ENCODE assay signal across 25 cellular contexts in the genomic region with DNA sequence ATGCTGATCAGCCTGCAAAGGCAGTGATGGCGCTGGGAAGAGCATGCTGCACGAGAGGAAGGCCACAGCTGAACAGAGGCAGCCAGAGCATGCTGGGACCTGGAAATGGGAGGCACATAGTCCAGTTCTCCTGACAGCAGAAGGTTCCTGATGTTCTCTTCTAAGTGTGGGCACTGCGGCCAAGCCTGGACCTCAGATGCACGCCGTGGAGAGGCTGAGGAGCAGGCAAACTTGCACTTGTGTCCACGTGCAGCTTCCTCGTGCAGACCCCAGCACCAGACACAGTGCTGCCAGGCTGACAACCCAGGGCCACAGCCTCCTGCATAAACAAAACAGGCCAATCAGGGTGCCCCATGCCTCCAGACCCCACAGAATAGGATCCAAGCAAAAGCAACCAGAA.
"Had no signal": no experiment of that assay in that cellular context is flagged by ENCODE, and none has a peak within 500 bp of the region (broad histone marks: within the 10 kb centered on the region; RNA-seq: fewer than 3 reads in every experiment).

No MANE protein-coding gene starts in this region.

- H3K27me3 Mint-ChIP-seq: activated T-cell treated with anti-CD3 and anti-CD28 coated beads, Interleukin-2, amount 50 U/mL, for 24 hours had no signal

- H3K27ac Mint-ChIP-seq: activated B cell treated with CpG ODN at 0.5 μM for 24 hours; activated CD8-positive, alpha-beta T cell treated with anti-CD3 and anti-CD28 coated beads for 36 hours; activated naive CD4-positive, alpha-beta T cell treated with anti-CD3 and anti-CD28 coated beads for 36 hours; activated naive CD4-positive, alpha-beta T cell treated with anti-CD3 and anti-CD28 coated beads, Interleukin-2, amount 50 U/mL, for 72 hours; activated T-cell treated with anti-CD3 and anti-CD28 coated beads, Interleukin-2, amount 50 U/mL, for 24 hours; T-helper 1 cell treated with Interleukin-12 subunit alpha and Interleukin-12 subunit beta and Interleukin-4 antibody, amounts not matched to agents 30 μg/mL and 1 μg/mL, for 36 hours; T-helper 2 cell treated with Interferon-gamma antibody and Interleukin-4, amounts not matched to agents 5 μg/mL and 100 μg/mL, for 36 hours had no signal

- H3K4me1 ChIP-seq: adrenal gland, body of pancreas, breast epithelium, Peyer's patch, SJSA1 had no signal

- ATAC-seq: activated CD8-positive, alpha-beta T cell treated with anti-CD3 and anti-CD28 coated beads for 36 hours; activated naive CD4-positive, alpha-beta T cell treated with anti-CD3 and anti-CD28 coated beads, Interleukin-2, amount 50 U/mL, for 72 hours; body of pancreas had no signal

- H3K4me3 Mint-ChIP-seq: activated B cell treated with CpG ODN at 0.5 μM for 24 hours; activated CD8-positive, alpha-beta T cell treated with anti-CD3 and anti-CD28 coated beads for 36 hours; activated naive CD4-positive, alpha-beta T cell treated with anti-CD3 and anti-CD28 coated beads for 36 hours; activated T-cell treated with anti-CD3 and anti-CD28 coated beads, Interleukin-2, amount 50 U/mL, for 24 hours; T-helper 1 cell treated with Interleukin-12 subunit alpha and Interleukin-12 subunit beta and Interleukin-4 antibody, amounts not matched to agents 30 μg/mL and 1 μg/mL, for 36 hours; T-helper 2 cell treated with Interferon-gamma antibody and Interleukin-4, amounts not matched to agents 5 μg/mL and 100 μg/mL, for 36 hours had no signal

- H3K27me3 ChIP-seq: adrenal gland, body of pancreas, breast epithelium, Peyer's patch, SJSA1 had no signal

- H3K27ac ChIP-seq: adrenal gland, body of pancreas, breast epithelium, Peyer's patch, SJSA1 had no signal

- H3K9me3 ChIP-seq: adrenal gland, body of pancreas, breast epithelium, Peyer's patch, SJSA1, SK-N-SH had no signal

- H3K36me3 Mint-ChIP-seq: activated naive CD4-positive, alpha-beta T cell treated with anti-CD3 and anti-CD28 coated beads, Interleukin-2, amount 50 U/mL, for 72 hours had no signal

- H3K4me2 ChIP-seq: SK-N-SH had no signal

- H3K36me3 ChIP-seq: adrenal gland, breast epithelium, Peyer's patch, SJSA1 had no signal

- H3K4me3 ChIP-seq: adrenal gland, body of pancreas, breast epithelium, Peyer's patch, SJSA1 had no signal

- H3K4me1 Mint-ChIP-seq: activated B cell treated with CpG ODN at 0.5 μM for 24 hours had no signal

- DNase-seq: activated B cell treated with CpG ODN at 0.5 μM for 24 hours; activated CD4-positive, alpha-beta T cell treated with anti-CD3 and anti-CD28 coated beads for 48 hours; activated CD4-positive, alpha-beta T cell treated with anti-CD3 and anti-CD28 coated beads, Interleukin-2, amount 50 U/mL, for 4 hours; activated CD4-positive, CD25-positive, alpha-beta regulatory T cell treated with anti-CD3 and anti-CD28 coated beads, Interleukin-2, amount 50 U/mL, for 72 hours; activated CD8-positive, alpha-beta T cell treated with anti-CD3 and anti-CD28 coated beads for 36 hours; activated gamma-delta T cell treated with Interleukin-2 at 50 U/mL for 16 hours; activated naive CD4-positive, alpha-beta T cell treated with anti-CD3 and anti-CD28 coated beads for 36 hours; activated T-cell treated with anti-CD3 and anti-CD28 coated beads, Interleukin-2, amount 50 U/mL, for 24 hours; body of pancreas; NCI-H1092 treated with DMSO at 0.1 percent for 48 hours; NCI-H146; NCI-H187; NCI-H2029 treated with DMSO at 0.1 percent for 48 hours; NCI-H2171 treated with DMSO at 0.1 percent for 48 hours; NCI-H226; NCI-H446 treated with DMSO at 0.1 percent for 48 hours; Peyer's patch; SHP77 treated with DMSO at 0.1 percent for 48 hours; SK-N-SH had no signal

- H3K9me3 Mint-ChIP-seq: activated B cell treated with CpG ODN at 0.5 μM for 24 hours; activated CD8-positive, alpha-beta T cell treated with anti-CD3 and anti-CD28 coated beads for 36 hours; activated naive CD4-positive, alpha-beta T cell treated with anti-CD3 and anti-CD28 coated beads for 36 hours; activated naive CD4-positive, alpha-beta T cell treated with anti-CD3 and anti-CD28 coated beads, Interleukin-2, amount 50 U/mL, for 72 hours; activated T-cell treated with anti-CD3 and anti-CD28 coated beads, Interleukin-2, amount 50 U/mL, for 24 hours; T-helper 1 cell treated with Interleukin-12 subunit alpha and Interleukin-12 subunit beta and Interleukin-4 antibody, amounts not matched to agents 30 μg/mL and 1 μg/mL, for 36 hours; T-helper 2 cell treated with Interferon-gamma antibody and Interleukin-4, amounts not matched to agents 5 μg/mL and 100 μg/mL, for 36 hours had no signal

- H3K9ac ChIP-seq: SK-N-SH had no signal
